ENCODE assay signal across 9 cellular contexts in genomic region chr6:11366183-11366933, GRCh38.
DNase-seq lines count a peak whose midpoint lies in the region; ATAC-seq and TF ChIP-seq lines count a peak whose summit lies in the region.
"Had no signal": no experiment of that assay in that cellular context is flagged by ENCODE, and none has a peak within 500 bp of the region (broad histone marks: within the 10 kb centered on the region; RNA-seq: fewer than 3 reads in every experiment).

No MANE protein-coding gene starts in this region.

- no peak for TF ChIP-seq CTCF in left lung (IDR thresholded peaks at IDR 0.05)

- intact Hi-C loops in left lung (cut with DNase I), result loop anchor here in 1 of 2 donors (10.0 kb wide), 1 partner anchor 68 kb away; no protein-coding TSS in a partner anchor

- H3K4me3 ChIP-seq in left lung, result peak overlapping the region in 1 of 2 donors; percentile 11
- H3K4me3 ChIP-seq: SK-N-MC had no signal

- peak; percentile 15 for DNase-seq in NOMO-1 treated with DMSO at 0.1 percent for 48 hours (lab: John Stamatoyannopoulos, UW; ENCODE audit: unreplicated experiment)
- no peak for DNase-seq in NOMO-1 treated with dmso at 0.1 percent for 144 hours (lab: John Stamatoyannopoulos, UW; ENCODE audit: unreplicated experiment)
- DNase-seq in activated CD4-positive, alpha-beta T cell treated with anti-CD3 and anti-CD28 coated beads for 4 hours, result peak; percentile 51 to 56
- DNase-seq in left lung, result no peak
- no peak for DNase-seq in NCI-H187 treated with DMSO at 0.1 percent for 48 hours (lab: John Stamatoyannopoulos, UW)
- DNase-seq in AML-193 (lab: John Stamatoyannopoulos, UW), result no peak
- DNase-seq in AG08395 (ENCODE audit: low spot score), result no peak

- no peaks in the 10 kb centered on the region for H3K9me3 ChIP-seq in left lung

- H3K27me3 ChIP-seq in left lung, result no peaks in the 10 kb centered on the region

- H3K4me1 ChIP-seq in left lung, result peaks cover 14 to 78% of the 10 kb centered on the region in 2 donors

- peak overlapping the region; percentile 82 to 83 for H3K27ac ChIP-seq in left lung
- H3K27ac ChIP-seq: SK-N-MC had no signal

- peak; percentile 51 for ATAC-seq in HG02970 (IDR thresholded peaks at IDR 0.05; ENCODE audit: low FRiP score, unreplicated experiment)
- ATAC-seq in left lung, result no peak

- no peaks in the 10 kb centered on the region for H3K36me3 ChIP-seq in left lung

Comparison
In these comparisons a context has a peak if more than half of its experiments do, and no peak if none do; other contexts are left out.
1. DNase-seq: peak in NOMO-1 treated with DMSO at 0.1 percent for 48 hours (single experiment) and activated CD4-positive, alpha-beta T cell treated with anti-CD3 and anti-CD28 coated beads for 4 hours (2 of 2); none in NOMO-1 treated with dmso at 0.1 percent for 144 hours (single experiment), left lung (0 of 2), NCI-H187 treated with DMSO at 0.1 percent for 48 hours (single experiment), AML-193 (0 of 2) and AG08395 (single experiment).